Comparison of ENCODE assay signal across 9 cellular contexts in genomic region chr6:42017021-42017643, GRCh38. TPM values are rescaled to one million over a fixed set of nuclear protein-coding genes. Genes with fewer than 3 reads are reported as not detected.
DNase-seq lines count a peak whose midpoint lies in the region; ATAC-seq and TF ChIP-seq lines count a peak whose summit lies in the region.
"Had no signal": no experiment of that assay in that cellular context is flagged by ENCODE, and none has a peak within 500 bp of the region (broad histone marks: within the 10 kb centered on the region; RNA-seq: fewer than 3 reads in every experiment).

No MANE protein-coding gene starts in this region.

- peak; percentile 40 for ATAC-seq in naive thymus-derived CD4-positive, alpha-beta T cell
- ATAC-seq in GM18873 (IDR thresholded peaks at IDR 0.05; ENCODE audit: low FRiP score, unreplicated experiment) (no peak), left lobe of liver (no peak)

- H3K79me2 ChIP-seq in Loucy (ENCODE audit: insufficient read depth, low read length) = peaks cover 21% of the 10 kb centered on the region; the same call in 1 of the 2 replicates

- peak overlapping the region; percentile 38 for H3K27ac ChIP-seq in naive thymus-derived CD4-positive, alpha-beta T cell (ENCODE audit: low read depth, low read length)
- H3K27ac ChIP-seq: thoracic aorta had no signal

- H3K36me3 Mint-ChIP-seq in naive thymus-derived CD4-positive, alpha-beta T cell = peaks cover 3 to 42% (median 24%) of the 10 kb centered on the region in 5 donors

- peak overlapping the region; percentile 64 to 93 (median 81) for H3K27ac Mint-ChIP-seq in naive thymus-derived CD4-positive, alpha-beta T cell

- no peaks in the 10 kb centered on the region for H3K27me3 Mint-ChIP-seq in naive thymus-derived CD4-positive, alpha-beta T cell

- H3K4me1 ChIP-seq in Loucy (ENCODE audit: insufficient read depth, low read length, poor library complexity, severe bottlenecking) = peaks cover 64% of the 10 kb centered on the region
- peaks cover 38% of the 10 kb centered on the region in 2 donors for H3K4me1 ChIP-seq in naive thymus-derived CD4-positive, alpha-beta T cell (ENCODE audit: control insufficient read depth in 2 of 2, insufficient read depth in 2 of 2, low read length in 2 of 2)

- no peaks in the 10 kb centered on the region for H3K9me3 ChIP-seq in Loucy (ENCODE audit: insufficient read depth, low read depth, low read length)
- H3K9me3 ChIP-seq in naive thymus-derived CD4-positive, alpha-beta T cell (ENCODE audit: control insufficient read depth in 2 of 3, low read length in 3 of 3) = no peaks in the 10 kb centered on the region
- H3K9me3 ChIP-seq: thoracic aorta had no signal

- no peak for TF ChIP-seq CTCF in Loucy (conservative IDR thresholded peaks at IDR 0.05; ENCODE audit: low read length)
- TF ChIP-seq CTCF in GM10266 (IDR thresholded peaks at IDR 0.05; ENCODE audit: control insufficient read depth, insufficient read depth, low read depth, missing control alignments) = no peak

- H3K36me3 ChIP-seq in Loucy (ENCODE audit: insufficient read depth, low read length) = no peaks in the 10 kb centered on the region
- peaks cover 8 to 58% (median 11%) of the 10 kb centered on the region in 3 experiments for H3K36me3 ChIP-seq in naive thymus-derived CD4-positive, alpha-beta T cell (ENCODE audit: control insufficient read depth in 2 of 3, insufficient read depth in 3 of 3, low read length in 3 of 3)
- H3K36me3 ChIP-seq: thoracic aorta had no signal

- peak overlapping the region; percentile 67 for H3K4me2 ChIP-seq in Loucy (ENCODE audit: low read depth, low read length, poor library complexity, severe bottlenecking)

- H3K4me3 Mint-ChIP-seq in naive thymus-derived CD4-positive, alpha-beta T cell = peak overlapping the region; percentile 5 to 75 (median 48)

- CTCF ChIA-PET in naive thymus-derived CD4-positive, alpha-beta T cell (lab: Charles Lee) = interaction anchor here (0.6 to 2.7 kb wide), 3 partner anchors 24 to 291 kb away, joined by 3 to 7 read pairs (median 5); no protein-coding TSS in a partner anchor

- peak overlapping the region; percentile 19 for H3K4me3 ChIP-seq in Loucy (ENCODE audit: low read length, poor library complexity, severe bottlenecking)
- no peak overlapping the region for H3K4me3 ChIP-seq in naive thymus-derived CD4-positive, alpha-beta T cell (ENCODE audit: low read length)
- H3K4me3 ChIP-seq: thoracic aorta had no signal

- no peaks in the 10 kb centered on the region for H3K27me3 ChIP-seq in Loucy (ENCODE audit: insufficient read depth, low read length, poor library complexity, severe bottlenecking)
- no peaks in the 10 kb centered on the region for H3K27me3 ChIP-seq in naive thymus-derived CD4-positive, alpha-beta T cell (ENCODE audit: control insufficient read depth in 2 of 2, insufficient read depth in 2 of 2, low read length in 2 of 2)

- no peak overlapping the region for H2AFZ ChIP-seq in Loucy (ENCODE audit: low read length)

- intact Hi-C loops in naive thymus-derived CD4-positive, alpha-beta T cell (cut with micrococcal nuclease) = no loop called here

- H3F3A ChIP-seq in Loucy (ENCODE audit: low read depth) = peaks cover 2% of the 10 kb centered on the region; the same call in 1 of the 2 replicates

- POLR2A ChIA-PET in naive thymus-derived CD4-positive, alpha-beta T cell (lab: Charles Lee) = interaction anchor here (1.2 kb wide), 1 partner anchor 23 kb away, joined by 4 read pairs; no protein-coding TSS in a partner anchor

- H3K9me2 ChIP-seq in Loucy (replicated peaks; ENCODE audit: low read depth, low read length) = no peaks in the 10 kb centered on the region

- H3K9me3 Mint-ChIP-seq in naive thymus-derived CD4-positive, alpha-beta T cell = peaks cover 0 to 8% (median 0%) of the 10 kb centered on the region in 11 donors

- peaks cover 58 to 86% (median 69%) of the 10 kb centered on the region in 7 donors for H3K4me1 Mint-ChIP-seq in naive thymus-derived CD4-positive, alpha-beta T cell

- H3K9ac ChIP-seq in Loucy (ENCODE audit: low read depth, low read length, poor library complexity, severe bottlenecking) = peak overlapping the region; percentile 63

- peak; percentile 82 for DNase-seq in EL
- DNase-seq in amniotic stem cell (lab: John Stamatoyannopoulos, UW) = peak; percentile 24
- peak in 1 of 9 donors; percentile 39 for DNase-seq in naive thymus-derived CD4-positive, alpha-beta T cell
- DNase-seq in left lobe of liver (ENCODE audit: low spot score) = no peak
- DNase-seq in GM10266 (ENCODE audit: extremely low spot score) = no peak
- no peak for DNase-seq in RPMI8226

- no peaks in the 10 kb centered on the region for H4K20me1 ChIP-seq in Loucy (ENCODE audit: insufficient read depth, low read length, poor library complexity, severe bottlenecking)

RNA-seq across cellular contexts. Expression of gene TAF8, which starts 33.2 kb away (rescaled TPM):
- 10 to 100 TPM; 41.6 to 58.2 (median 50.8) TPM for total RNA-seq in naive thymus-derived CD4-positive, alpha-beta T cell
- polyA plus RNA-seq in naive thymus-derived CD4-positive, alpha-beta T cell = 10 to 100 TPM; 23.3 to 24.6 TPM
- total RNA-seq in left lobe of liver = 13.1 TPM

Comparison
In these comparisons a context has a peak if more than half of its experiments do, and no peak if none do; other contexts are left out.
1. DNase-seq: peak in EL (single experiment) and amniotic stem cell (single experiment); none in left lobe of liver (single experiment), GM10266 (single experiment) and RPMI8226 (single experiment).